1 cellular context compared by ENCODE assay signal in the genomic region with DNA sequence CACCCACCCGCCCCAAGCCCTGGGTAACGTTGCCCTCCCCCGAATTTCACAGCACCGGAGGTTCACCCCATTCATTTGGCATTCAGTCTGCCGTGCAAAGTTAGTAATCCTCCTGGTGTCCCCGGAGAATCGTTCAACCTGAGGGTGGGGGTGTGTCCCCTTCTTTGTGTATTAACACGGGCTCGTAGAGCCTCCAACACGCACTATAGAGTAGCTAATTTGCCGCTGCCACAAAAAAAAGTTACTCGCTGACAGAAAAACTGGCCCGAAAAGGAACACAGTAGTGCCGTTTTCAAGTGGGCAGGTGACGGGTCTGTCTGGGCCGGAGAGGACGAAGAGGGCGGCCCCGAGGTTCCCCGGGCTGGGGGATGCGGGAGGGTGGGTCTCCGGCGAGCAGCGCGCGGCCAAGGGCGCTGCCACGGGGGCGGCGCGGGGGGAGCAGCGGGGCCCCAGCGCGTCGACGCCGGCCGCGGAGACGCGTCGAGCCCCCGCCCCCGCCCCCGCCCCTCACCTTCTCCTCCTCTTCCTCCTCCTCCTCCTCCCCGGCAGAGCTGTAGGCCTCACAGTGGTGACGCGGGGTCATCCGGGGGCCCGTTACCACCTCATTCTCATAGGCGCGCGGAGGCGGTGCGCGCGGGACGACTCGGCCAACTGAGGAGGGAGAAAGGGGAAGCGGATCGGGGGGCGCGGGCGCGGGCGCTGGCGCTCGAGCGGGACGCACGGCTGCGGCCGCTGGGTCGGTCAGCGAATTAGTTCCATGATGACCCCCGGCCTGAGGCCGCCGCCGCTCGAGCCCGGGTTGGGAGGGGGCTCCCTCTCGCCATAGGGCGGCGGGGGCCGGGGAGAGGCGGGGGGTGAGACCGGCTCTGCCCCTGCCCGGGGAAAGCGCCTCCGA.
A peak's percentile ranks its signal among the peaks of the same experiment; 100 is the strongest.
TF ChIP-seq lines count a peak whose summit lies in the region.

No MANE protein-coding gene starts in this region.

TF ChIP-seq in HepG2, 621 proteins besides CTCF, POLR2A, EP300 and RAD21 (continued from another document):
- TF ChIP-seq, protein P1, sequence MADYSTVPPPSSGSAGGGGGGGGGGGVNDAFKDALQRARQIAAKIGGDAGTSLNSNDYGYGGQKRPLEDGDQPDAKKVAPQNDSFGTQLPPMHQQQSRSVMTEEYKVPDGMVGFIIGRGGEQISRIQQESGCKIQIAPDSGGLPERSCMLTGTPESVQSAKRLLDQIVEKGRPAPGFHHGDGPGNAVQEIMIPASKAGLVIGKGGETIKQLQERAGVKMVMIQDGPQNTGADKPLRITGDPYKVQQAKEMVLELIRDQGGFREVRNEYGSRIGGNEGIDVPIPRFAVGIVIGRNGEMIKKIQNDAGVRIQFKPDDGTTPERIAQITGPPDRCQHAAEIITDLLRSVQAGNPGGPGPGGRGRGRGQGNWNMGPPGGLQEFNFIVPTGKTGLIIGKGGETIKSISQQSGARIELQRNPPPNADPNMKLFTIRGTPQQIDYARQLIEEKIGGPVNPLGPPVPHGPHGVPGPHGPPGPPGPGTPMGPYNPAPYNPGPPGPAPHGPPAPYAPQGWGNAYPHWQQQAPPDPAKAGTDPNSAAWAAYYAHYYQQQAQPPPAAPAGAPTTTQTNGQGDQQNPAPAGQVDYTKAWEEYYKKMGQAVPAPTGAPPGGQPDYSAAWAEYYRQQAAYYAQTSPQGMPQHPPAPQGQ (CRISPR knock-in tag; IDR thresholded peaks at IDR 0.05; ENCODE audit: borderline replicate concordance): no peak
- 0 out of 2 replicates have a peak, but pooled peaks have one; percentile 36 for TF ChIP-seq KDM5A (IDR thresholded peaks at IDR 0.05; ENCODE audit: borderline replicate concordance, low read length)
- no peak for TF ChIP-seq NFIB (CRISPR knock-in tag; IDR thresholded peaks at IDR 0.05; ENCODE audit: borderline replicate concordance)
- no peak for TF ChIP-seq ZNF253 (CRISPR knock-in tag; IDR thresholded peaks at IDR 0.05; ENCODE audit: borderline replicate concordance)
- peak; percentile 21; the same call in 1 of the 2 replicates for TF ChIP-seq POLR2G (IDR thresholded peaks at IDR 0.05; ENCODE audit: low read depth, low read length)
- TF ChIP-seq ZNF263 (CRISPR knock-in tag; IDR thresholded peaks at IDR 0.05): peak; percentile 80
- no peak for TF ChIP-seq ZNF256 (CRISPR knock-in tag; conservative IDR thresholded peaks at IDR 0.05)
- no peak for TF ChIP-seq HMGA1 (CRISPR knock-in tag; conservative IDR thresholded peaks at IDR 0.05)
- TF ChIP-seq KMT2B (CRISPR knock-in tag; IDR thresholded peaks at IDR 0.05): peak; percentile 5; the same call in 1 of the 2 replicates
- TF ChIP-seq ZNF878 (CRISPR knock-in tag; IDR thresholded peaks at IDR 0.05): no peak
- TF ChIP-seq ZNF775 (CRISPR knock-in tag; IDR thresholded peaks at IDR 0.05; ENCODE audit: borderline replicate concordance): no peak
- 0 out of 2 replicates have a peak, but pooled peaks have one; percentile 18 for TF ChIP-seq MTF2 (CRISPR knock-in tag; IDR thresholded peaks at IDR 0.05; ENCODE audit: borderline replicate concordance)
- no peak for TF ChIP-seq AGO1 (IDR thresholded peaks at IDR 0.05; ENCODE audit: low read depth, low read length, poor library complexity, severe bottlenecking)
- peak; percentile 85 for TF ChIP-seq RBFOX2 (IDR thresholded peaks at IDR 0.05; ENCODE audit: low read depth, low read length)
- 0 out of 2 replicates have a peak, but pooled peaks have one; percentile 5 for TF ChIP-seq ZNF337 (CRISPR knock-in tag; IDR thresholded peaks at IDR 0.05; ENCODE audit: borderline replicate concordance, low read depth)
- peak; percentile 39 for TF ChIP-seq ASH2L (IDR thresholded peaks at IDR 0.05; ENCODE audit: insufficient read length, low read depth, low read length)
- no peak for TF ChIP-seq HIVEP1 (CRISPR knock-in tag; IDR thresholded peaks at IDR 0.05)
- no peak for TF ChIP-seq GATA4 (IDR thresholded peaks at IDR 0.05; ENCODE audit: borderline replicate concordance, low read depth)
- TF ChIP-seq ZNF660 (CRISPR knock-in tag; IDR thresholded peaks at IDR 0.05; ENCODE audit: borderline replicate concordance, low read depth): no peak
- no peak for TF ChIP-seq EZH2 (conservative IDR thresholded peaks at IDR 0.05; ENCODE audit: low read depth, low read length)
- TF ChIP-seq, protein P2, sequence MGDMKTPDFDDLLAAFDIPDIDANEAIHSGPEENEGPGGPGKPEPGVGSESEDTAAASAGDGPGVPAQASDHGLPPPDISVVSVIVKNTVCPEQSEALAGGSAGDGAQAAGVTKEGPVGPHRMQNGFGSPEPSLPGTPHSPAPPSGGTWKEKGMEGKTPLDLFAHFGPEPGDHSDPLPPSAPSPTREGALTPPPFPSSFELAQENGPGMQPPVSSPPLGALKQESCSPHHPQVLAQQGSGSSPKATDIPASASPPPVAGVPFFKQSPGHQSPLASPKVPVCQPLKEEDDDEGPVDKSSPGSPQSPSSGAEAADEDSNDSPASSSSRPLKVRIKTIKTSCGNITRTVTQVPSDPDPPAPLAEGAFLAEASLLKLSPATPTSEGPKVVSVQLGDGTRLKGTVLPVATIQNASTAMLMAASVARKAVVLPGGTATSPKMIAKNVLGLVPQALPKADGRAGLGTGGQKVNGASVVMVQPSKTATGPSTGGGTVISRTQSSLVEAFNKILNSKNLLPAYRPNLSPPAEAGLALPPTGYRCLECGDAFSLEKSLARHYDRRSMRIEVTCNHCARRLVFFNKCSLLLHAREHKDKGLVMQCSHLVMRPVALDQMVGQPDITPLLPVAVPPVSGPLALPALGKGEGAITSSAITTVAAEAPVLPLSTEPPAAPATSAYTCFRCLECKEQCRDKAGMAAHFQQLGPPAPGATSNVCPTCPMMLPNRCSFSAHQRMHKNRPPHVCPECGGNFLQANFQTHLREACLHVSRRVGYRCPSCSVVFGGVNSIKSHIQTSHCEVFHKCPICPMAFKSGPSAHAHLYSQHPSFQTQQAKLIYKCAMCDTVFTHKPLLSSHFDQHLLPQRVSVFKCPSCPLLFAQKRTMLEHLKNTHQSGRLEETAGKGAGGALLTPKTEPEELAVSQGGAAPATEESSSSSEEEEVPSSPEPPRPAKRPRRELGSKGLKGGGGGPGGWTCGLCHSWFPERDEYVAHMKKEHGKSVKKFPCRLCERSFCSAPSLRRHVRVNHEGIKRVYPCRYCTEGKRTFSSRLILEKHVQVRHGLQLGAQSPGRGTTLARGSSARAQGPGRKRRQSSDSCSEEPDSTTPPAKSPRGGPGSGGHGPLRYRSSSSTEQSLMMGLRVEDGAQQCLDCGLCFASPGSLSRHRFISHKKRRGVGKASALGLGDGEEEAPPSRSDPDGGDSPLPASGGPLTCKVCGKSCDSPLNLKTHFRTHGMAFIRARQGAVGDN (CRISPR knock-in tag; IDR thresholded peaks at IDR 0.05): 0 out of 2 replicates have a peak, but pooled peaks have one; percentile 46
- TF ChIP-seq, protein P3, sequence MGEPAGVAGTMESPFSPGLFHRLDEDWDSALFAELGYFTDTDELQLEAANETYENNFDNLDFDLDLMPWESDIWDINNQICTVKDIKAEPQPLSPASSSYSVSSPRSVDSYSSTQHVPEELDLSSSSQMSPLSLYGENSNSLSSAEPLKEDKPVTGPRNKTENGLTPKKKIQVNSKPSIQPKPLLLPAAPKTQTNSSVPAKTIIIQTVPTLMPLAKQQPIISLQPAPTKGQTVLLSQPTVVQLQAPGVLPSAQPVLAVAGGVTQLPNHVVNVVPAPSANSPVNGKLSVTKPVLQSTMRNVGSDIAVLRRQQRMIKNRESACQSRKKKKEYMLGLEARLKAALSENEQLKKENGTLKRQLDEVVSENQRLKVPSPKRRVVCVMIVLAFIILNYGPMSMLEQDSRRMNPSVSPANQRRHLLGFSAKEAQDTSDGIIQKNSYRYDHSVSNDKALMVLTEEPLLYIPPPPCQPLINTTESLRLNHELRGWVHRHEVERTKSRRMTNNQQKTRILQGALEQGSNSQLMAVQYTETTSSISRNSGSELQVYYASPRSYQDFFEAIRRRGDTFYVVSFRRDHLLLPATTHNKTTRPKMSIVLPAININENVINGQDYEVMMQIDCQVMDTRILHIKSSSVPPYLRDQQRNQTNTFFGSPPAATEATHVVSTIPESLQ (CRISPR knock-in tag; conservative IDR thresholded peaks at IDR 0.05): no peak
- no peak for TF ChIP-seq ZNF17 (CRISPR knock-in tag; IDR thresholded peaks at IDR 0.05)
- TF ChIP-seq ZBTB38 (CRISPR knock-in tag; IDR thresholded peaks at IDR 0.05): no peak
- no peak for TF ChIP-seq IKZF1 (IDR thresholded peaks at IDR 0.05)
- TF ChIP-seq NFYC (CRISPR knock-in tag; IDR thresholded peaks at IDR 0.05): no peak
- TF ChIP-seq, protein P4, sequence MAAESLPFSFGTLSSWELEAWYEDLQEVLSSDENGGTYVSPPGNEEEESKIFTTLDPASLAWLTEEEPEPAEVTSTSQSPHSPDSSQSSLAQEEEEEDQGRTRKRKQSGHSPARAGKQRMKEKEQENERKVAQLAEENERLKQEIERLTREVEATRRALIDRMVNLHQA (CRISPR knock-in tag; IDR thresholded peaks at IDR 0.05): no peak
- TF ChIP-seq PAF1 (CRISPR knock-in tag; IDR thresholded peaks at IDR 0.05): no peak
- no peak for TF ChIP-seq ZNF431 (CRISPR knock-in tag; IDR thresholded peaks at IDR 0.05; ENCODE audit: borderline replicate concordance, low read depth)
- TF ChIP-seq, protein P5, sequence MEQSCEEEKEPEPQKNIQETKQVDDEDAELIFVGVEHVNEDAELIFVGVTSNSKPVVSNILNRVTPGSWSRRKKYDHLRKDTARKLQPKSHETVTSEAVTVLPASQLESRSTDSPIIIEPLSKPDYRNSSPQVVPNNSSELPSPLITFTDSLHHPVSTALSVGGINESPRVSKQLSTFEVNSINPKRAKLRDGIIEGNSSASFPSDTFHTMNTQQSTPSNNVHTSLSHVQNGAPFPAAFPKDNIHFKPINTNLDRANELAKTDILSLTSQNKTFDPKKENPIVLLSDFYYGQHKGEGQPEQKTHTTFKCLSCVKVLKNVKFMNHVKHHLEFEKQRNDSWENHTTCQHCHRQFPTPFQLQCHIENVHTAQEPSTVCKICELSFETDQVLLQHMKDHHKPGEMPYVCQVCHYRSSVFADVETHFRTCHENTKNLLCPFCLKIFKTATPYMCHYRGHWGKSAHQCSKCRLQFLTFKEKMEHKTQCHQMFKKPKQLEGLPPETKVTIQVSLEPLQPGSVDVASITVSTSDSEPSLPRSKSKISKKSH (CRISPR knock-in tag; IDR thresholded peaks at IDR 0.05; ENCODE audit: borderline replicate concordance): no peak
- TF ChIP-seq, protein P6, sequence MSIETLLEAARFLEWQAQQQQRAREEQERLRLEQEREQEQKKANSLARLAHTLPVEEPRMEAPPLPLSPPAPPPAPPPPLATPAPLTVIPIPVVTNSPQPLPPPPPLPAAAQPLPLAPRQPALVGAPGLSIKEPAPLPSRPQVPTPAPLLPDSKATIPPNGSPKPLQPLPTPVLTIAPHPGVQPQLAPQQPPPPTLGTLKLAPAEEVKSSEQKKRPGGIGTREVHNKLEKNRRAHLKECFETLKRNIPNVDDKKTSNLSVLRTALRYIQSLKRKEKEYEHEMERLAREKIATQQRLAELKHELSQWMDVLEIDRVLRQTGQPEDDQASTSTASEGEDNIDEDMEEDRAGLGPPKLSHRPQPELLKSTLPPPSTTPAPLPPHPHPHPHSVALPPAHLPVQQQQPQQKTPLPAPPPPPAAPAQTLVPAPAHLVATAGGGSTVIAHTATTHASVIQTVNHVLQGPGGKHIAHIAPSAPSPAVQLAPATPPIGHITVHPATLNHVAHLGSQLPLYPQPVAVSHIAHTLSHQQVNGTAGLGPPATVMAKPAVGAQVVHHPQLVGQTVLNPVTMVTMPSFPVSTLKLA (IDR thresholded peaks at IDR 0.05): no peak
- 0 out of 2 replicates have a peak, but pooled peaks have one; percentile 11 for TF ChIP-seq HOXA3 (CRISPR knock-in tag; IDR thresholded peaks at IDR 0.05)
- TF ChIP-seq, protein P7, sequence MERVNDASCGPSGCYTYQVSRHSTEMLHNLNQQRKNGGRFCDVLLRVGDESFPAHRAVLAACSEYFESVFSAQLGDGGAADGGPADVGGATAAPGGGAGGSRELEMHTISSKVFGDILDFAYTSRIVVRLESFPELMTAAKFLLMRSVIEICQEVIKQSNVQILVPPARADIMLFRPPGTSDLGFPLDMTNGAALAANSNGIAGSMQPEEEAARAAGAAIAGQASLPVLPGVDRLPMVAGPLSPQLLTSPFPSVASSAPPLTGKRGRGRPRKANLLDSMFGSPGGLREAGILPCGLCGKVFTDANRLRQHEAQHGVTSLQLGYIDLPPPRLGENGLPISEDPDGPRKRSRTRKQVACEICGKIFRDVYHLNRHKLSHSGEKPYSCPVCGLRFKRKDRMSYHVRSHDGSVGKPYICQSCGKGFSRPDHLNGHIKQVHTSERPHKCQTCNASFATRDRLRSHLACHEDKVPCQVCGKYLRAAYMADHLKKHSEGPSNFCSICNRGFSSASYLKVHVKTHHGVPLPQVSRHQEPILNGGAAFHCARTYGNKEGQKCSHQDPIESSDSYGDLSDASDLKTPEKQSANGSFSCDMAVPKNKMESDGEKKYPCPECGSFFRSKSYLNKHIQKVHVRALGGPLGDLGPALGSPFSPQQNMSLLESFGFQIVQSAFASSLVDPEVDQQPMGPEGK (CRISPR knock-in tag; IDR thresholded peaks at IDR 0.05): peak; percentile 87
- no peak for TF ChIP-seq ZNF367 (CRISPR knock-in tag; IDR thresholded peaks at IDR 0.05; ENCODE audit: borderline replicate concordance)
